Comparison of ENCODE assay signal across 8 cellular contexts in the genomic region with DNA sequence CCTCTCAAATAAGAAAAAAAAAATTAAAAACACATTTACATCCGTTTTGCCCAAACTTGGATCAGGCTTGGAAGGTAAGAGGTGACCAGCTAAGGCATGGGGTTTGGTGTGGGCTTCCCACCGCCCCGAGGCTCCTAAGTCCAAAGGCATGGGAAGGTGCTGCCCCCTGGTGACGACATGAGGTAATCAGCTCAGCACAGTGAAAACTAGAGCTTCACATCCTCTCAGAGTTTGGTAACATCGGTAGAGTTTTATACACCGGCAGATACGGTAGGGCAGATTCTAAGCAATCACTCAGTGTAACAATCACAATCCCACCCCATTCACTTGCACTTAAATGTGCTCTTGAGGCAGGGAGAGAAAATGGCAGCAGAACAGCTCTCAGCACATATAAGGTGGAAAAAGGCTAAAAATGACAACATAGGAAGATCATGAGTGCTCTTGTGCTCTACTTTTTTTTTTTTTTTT.
DNase-seq lines count a peak whose midpoint lies in the region; ATAC-seq lines count a peak whose summit lies in the region.

No MANE protein-coding gene starts in this region.

- ATAC-seq in right cardiac atrium: peak; percentile 93 to 96

- H3K4me1 ChIP-seq in right cardiac atrium (ENCODE audit: control insufficient read depth, insufficient read depth, low read length): no peaks in the 10 kb centered on the region

- WGBS in right cardiac atrium: 3% methylated on average over 7 of the region's 7 CpGs

- H3K27ac ChIP-seq in right cardiac atrium (ENCODE audit: low read length): no peak overlapping the region

- no peak overlapping the region for H3K4me3 ChIP-seq in right cardiac atrium (ENCODE audit: low read length)

- intact Hi-C loops in right cardiac atrium (cut with DNase I): loop anchor here (5.0 kb wide), 2 partner anchors 195 to 215 kb away; no protein-coding TSS in a partner anchor

- DNase-seq in GF-D8 (lab: John Stamatoyannopoulos, UW) (peak; percentile 11), HCEC 1CT (peak; percentile 45), NCI-H1048 (lab: John Stamatoyannopoulos, UW) (peak; percentile 34), T follicular helper cell (ENCODE audit: low read depth) (peak; percentile 62), amniotic stem cell (lab: John Stamatoyannopoulos, UW) (peak; percentile 7), right cardiac atrium (peak; percentile 78 to 91 (median 87)), retina (peak; percentile 81), OCI-M2 (lab: John Stamatoyannopoulos, UW; ENCODE audit: unreplicated experiment) (no peak)

- no peaks in the 10 kb centered on the region for H3K27me3 ChIP-seq in right cardiac atrium (ENCODE audit: control insufficient read depth, insufficient read depth)

- H3K9me3 ChIP-seq in right cardiac atrium (ENCODE audit: control insufficient read depth, low read length): no peaks in the 10 kb centered on the region
